In the genomic region with DNA sequence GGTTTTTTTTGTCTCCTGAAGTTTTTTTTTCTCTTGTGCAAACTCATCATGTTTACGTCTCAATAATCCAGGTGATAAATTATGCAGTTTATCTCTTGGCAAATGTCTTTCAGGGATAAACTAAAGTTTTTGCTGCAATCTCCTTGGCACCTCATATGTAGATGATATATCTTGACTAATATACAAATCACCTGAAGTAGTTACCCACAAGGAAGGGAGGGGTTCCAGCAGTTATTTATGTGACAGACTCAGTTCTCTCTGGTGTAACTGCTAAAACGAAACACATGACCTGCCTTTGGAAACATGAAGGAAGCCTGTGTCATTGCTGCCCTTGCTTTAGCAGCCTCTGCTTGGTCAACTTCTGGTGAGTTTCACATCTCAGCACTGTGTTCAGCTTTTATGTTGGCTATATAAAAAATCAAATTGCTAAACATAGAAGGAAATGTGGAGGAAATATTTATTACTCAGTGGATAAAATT, we compare ENCODE assay signal across 13 cellular contexts. TPM values are rescaled to one million over a fixed set of nuclear protein-coding genes. Genes with fewer than 3 reads are reported as not detected.
DNase-seq lines count a peak whose midpoint lies in the region; ATAC-seq, FAIRE-seq and TF ChIP-seq lines count a peak whose summit lies in the region.
"Had no signal": no experiment of that assay in that cellular context is flagged by ENCODE, and none has a peak within 500 bp of the region (broad histone marks: within the 10 kb centered on the region; RNA-seq: fewer than 3 reads in every experiment).

No MANE protein-coding gene starts in this region.

- no peak overlapping the region for H3K4me3 Mint-ChIP-seq in CD8-positive, alpha-beta T cell
- H3K4me3 Mint-ChIP-seq: activated T-cell treated with anti-CD3 and anti-CD28 coated beads, Interleukin-2, amount 50 U/mL, for 4 hours had no signal

- no peak overlapping the region for H3K27ac Mint-ChIP-seq in CD8-positive, alpha-beta T cell

- CTCF ChIA-PET in RWPE1 (lab: Yijun Ruan, JAX), result no interaction called here
- CTCF ChIA-PET in CD8-positive, alpha-beta T cell (lab: Charles Lee), result interaction anchor here (4.7 kb wide), 1 partner anchor 346 kb away, joined by 32 read pairs; no protein-coding TSS in a partner anchor

- no peaks in the 10 kb centered on the region for H3K9me3 ChIP-seq in gastrocnemius medialis
- H3K9me3 ChIP-seq in CD8-positive, alpha-beta T cell (ENCODE audit: low read length), result no peaks in the 10 kb centered on the region
- H3K9me3 ChIP-seq: colonic mucosa had no signal

- FAIRE-seq in GM12891 (lab: Jason Lieb, UNC), result peak; percentile 64

- TF ChIP-seq CTCF in RWPE1 (conservative IDR thresholded peaks at IDR 0.05; ENCODE audit: low read depth) (no peak), fibroblast of villous mesenchyme (IDR thresholded peaks at IDR 0.05; ENCODE audit: insufficient read depth, low read depth, low read length) (no peak), gastrocnemius medialis (IDR thresholded peaks at IDR 0.05 in 4 of 5, conservative IDR thresholded peaks at IDR 0.05 in 1 of 5) (no peak)
- no peak for TF ChIP-seq CTCF in CD8-positive, alpha-beta T cell (IDR thresholded peaks at IDR 0.05)

- peaks cover 13% of the 10 kb centered on the region for H3K36me3 Mint-ChIP-seq in CD8-positive, alpha-beta T cell

- H3K4me1 ChIP-seq in gastrocnemius medialis, result peaks cover 8 to 12% of the 10 kb centered on the region in 2 donors
- no peaks in the 10 kb centered on the region for H3K4me1 ChIP-seq in CD8-positive, alpha-beta T cell (ENCODE audit: insufficient read depth, low read length)
- H3K4me1 ChIP-seq: colonic mucosa, parathyroid adenoma had no signal

- no peak overlapping the region for H3K27ac ChIP-seq in RWPE1
- peak overlapping the region; percentile 57 to 79 (median 70) for H3K27ac ChIP-seq in gastrocnemius medialis
- H3K27ac ChIP-seq in CD8-positive, alpha-beta T cell (ENCODE audit: low read depth, low read length), result no peak overlapping the region
- H3K27ac ChIP-seq: colonic mucosa, KMS-11, parathyroid adenoma had no signal

- in situ Hi-C loops in gastrocnemius medialis (cut with MboI; ENCODE audit: low sequenced_read_pairs in 4 of 4), result no loop called here

- no peaks in the 10 kb centered on the region for H3K27me3 Mint-ChIP-seq in CD8-positive, alpha-beta T cell (ENCODE audit: low read depth)

- TF ChIP-seq POLR2A in GM12891 (IDR thresholded peaks at IDR 0.05; ENCODE audit: low read depth, low read length), result no peak
- TF ChIP-seq POLR2A in gastrocnemius medialis (IDR thresholded peaks at IDR 0.05), result no peak

- intact Hi-C loops in gastrocnemius medialis (cut with DNase I; ENCODE audit: low total_unique reads), result loop anchor here (1.0 kb wide), 1 partner anchor 68 kb away; no protein-coding TSS in a partner anchor
- intact Hi-C loops in CD8-positive, alpha-beta T cell (cut with DNase I, micrococcal nuclease), result no loop called here

- DNase-seq in GM12891 (ENCODE audit: insufficient read length, low spot score), result no peak
- DNase-seq in RWPE1 (ENCODE audit: low spot score), result peak; percentile 15
- peak; percentile 75 for DNase-seq in fibroblast of villous mesenchyme (ENCODE audit: low read depth)
- DNase-seq in gastrocnemius medialis, result peak; percentile 15 to 54
- DNase-seq in CD8-positive, alpha-beta T cell, result no peak
- DNase-seq: activated T-cell treated with anti-CD3 and anti-CD28 coated beads, Interleukin-2, amount 50 U/mL, for 4 hours; colonic mucosa; NCI-H526 treated with DMSO at 0.1 percent for 48 hours had no signal

- no peaks in the 10 kb centered on the region for H3K27me3 ChIP-seq in gastrocnemius medialis
- no peaks in the 10 kb centered on the region for H3K27me3 ChIP-seq in CD8-positive, alpha-beta T cell (ENCODE audit: insufficient read depth, low read length)
- H3K27me3 ChIP-seq: colonic mucosa had no signal

- no peaks in the 10 kb centered on the region for H3K4me1 Mint-ChIP-seq in CD8-positive, alpha-beta T cell (ENCODE audit: low read depth)

- peaks cover 3 to 4% of the 10 kb centered on the region in 2 donors for H3K36me3 ChIP-seq in gastrocnemius medialis
- H3K36me3 ChIP-seq in CD8-positive, alpha-beta T cell (ENCODE audit: insufficient read depth, low read length), result no peaks in the 10 kb centered on the region
- H3K36me3 ChIP-seq: colonic mucosa had no signal

- H3K4me3 ChIP-seq in fibroblast of villous mesenchyme (ENCODE audit: low read depth, low read length) (no peak overlapping the region), gastrocnemius medialis (no peak overlapping the region)
- H3K4me3 ChIP-seq in CD8-positive, alpha-beta T cell (ENCODE audit: low read depth, low read length), result no peak overlapping the region
- H3K4me3 ChIP-seq: colonic mucosa had no signal

- H3K9me3 Mint-ChIP-seq in CD8-positive, alpha-beta T cell, result no peaks in the 10 kb centered on the region
- H3K9me3 Mint-ChIP-seq: activated T-cell treated with anti-CD3 and anti-CD28 coated beads, Interleukin-2, amount 50 U/mL, for 4 hours had no signal

- POLR2A ChIA-PET in RWPE1 (lab: Yijun Ruan, JAX; ENCODE audit: low non-redundant PET), result no interaction called here
- POLR2A ChIA-PET in CD8-positive, alpha-beta T cell (lab: Charles Lee), result no interaction called here

- ATAC-seq in gastrocnemius medialis, result peak; percentile 94 to 98
- no peak for ATAC-seq in CD8-positive, alpha-beta T cell
- no peak for ATAC-seq in GM19467 (IDR thresholded peaks at IDR 0.05; ENCODE audit: unreplicated experiment)
- ATAC-seq in GM19397 (IDR thresholded peaks at IDR 0.05; ENCODE audit: unreplicated experiment), result no peak
- no peak for ATAC-seq in HG03565 (IDR thresholded peaks at IDR 0.05; ENCODE audit: unreplicated experiment)
- ATAC-seq: activated T-cell treated with anti-CD3 and anti-CD28 coated beads, Interleukin-2, amount 50 U/mL, for 4 hours had no signal

TF ChIP-seq in GM12891, 5 proteins besides CTCF, POLR2A, EP300 and RAD21:
- TF ChIP-seq POU2F2 (IDR thresholded peaks at IDR 0.05; ENCODE audit: low read depth, low read length) (no peak), POLR2AphosphoS5 (IDR thresholded peaks at IDR 0.05; ENCODE audit: low read depth, low read length) (no peak), TAF1 (IDR thresholded peaks at IDR 0.05; ENCODE audit: low read depth, low read length) (no peak), PAX5 (IDR thresholded peaks at IDR 0.05; ENCODE audit: insufficient read depth, low read length, severe bottlenecking) (no peak), SPI1 (IDR thresholded peaks at IDR 0.05; ENCODE audit: low read depth, low read length) (no peak)

RNA-seq across cellular contexts. Expression of a gene that starts 39.3 kb away (rescaled TPM):
- polyA plus RNA-seq in GM12891 (2012; ENCODE audit: low read depth, missing spikeins), result 2.4 TPM
- 1.3 and 1.7 TPM in 2 replicates for total RNA-seq in fibroblast of villous mesenchyme
- total RNA-seq in gastrocnemius medialis, result 1 to 10 TPM; 1.3 to 4.0 (median 2.6) TPM
- 1 to 10 TPM; 7.2 to 7.5 TPM for total RNA-seq in CD8-positive, alpha-beta T cell

Comparison
In these comparisons a context has a peak if more than half of its experiments do, and no peak if none do; other contexts are left out.
1. DNase-seq: peak in RWPE1 (single experiment), fibroblast of villous mesenchyme (single experiment) and gastrocnemius medialis (2 of 2); none in GM12891 (single experiment) and CD8-positive, alpha-beta T cell (0 of 7).
2. H3K27ac ChIP-seq: peak in gastrocnemius medialis (4 of 4); none in RWPE1 (single experiment) and CD8-positive, alpha-beta T cell (single experiment).
3. ATAC-seq: peak in gastrocnemius medialis (2 of 2); none in CD8-positive, alpha-beta T cell (single experiment), GM19467 (single experiment), GM19397 (single experiment) and HG03565 (single experiment).